11 cellular contexts compared by ENCODE assay signal in genomic region chr1:17553970-17554369, GRCh38. TPM values are rescaled to one million over a fixed set of nuclear protein-coding genes. Genes with fewer than 3 reads are reported as not detected.
DNase-seq lines count a peak whose midpoint lies in the region; ATAC-seq and TF ChIP-seq lines count a peak whose summit lies in the region.
"Had no signal": no experiment of that assay in that cellular context is flagged by ENCODE, and none has a peak within 500 bp of the region (broad histone marks: within the 10 kb centered on the region; RNA-seq: fewer than 3 reads in every experiment).

No MANE protein-coding gene starts in this region.

- DNase-seq in Calu3 = peak; percentile 78
- peak; percentile 86 for DNase-seq in NCI-H226
- DNase-seq in endothelial cell (ENCODE audit: low spot score) = no peak
- DNase-seq in osteocyte (ENCODE audit: extremely low spot score, unreplicated experiment) = no peak
- no peak for DNase-seq in activated gamma-delta T cell treated with Interleukin-2 at 50 U/mL for 16 hours
- no peak for DNase-seq in GOT3 (lab: John Stamatoyannopoulos, UW)
- no peak for DNase-seq in stimulated activated CD4-positive, alpha-beta T cell treated with anti-CD3 and anti-CD28 coated beads, Interleukin-4, amount 100 ng/mL, for 1 hour
- DNase-seq: activated CD8-positive, alpha-beta memory T cell treated with anti-CD3 and anti-CD28 coated beads, Interleukin-2, amount 10 ng/mL, durations not matched to agents 7 days and 5 days; cerebellar nuclear complex; H7 had no signal

- H3K27ac Mint-ChIP-seq in Calu3 (ENCODE audit: unreplicated experiment) = peak overlapping the region; percentile 93
- no peak overlapping the region for H3K27ac Mint-ChIP-seq in endothelial cell (ENCODE audit: unreplicated experiment)
- peak overlapping the region; percentile 88 for H3K27ac Mint-ChIP-seq in osteocyte (ENCODE audit: unreplicated experiment)
- H3K27ac Mint-ChIP-seq: activated CD8-positive, alpha-beta memory T cell treated with anti-CD3 and anti-CD28 coated beads, Interleukin-2, amount 10 ng/mL, durations not matched to agents 7 days and 5 days had no signal

- no peak for ATAC-seq in HG02678 (IDR thresholded peaks at IDR 0.05; ENCODE audit: unreplicated experiment)
- ATAC-seq: activated CD8-positive, alpha-beta memory T cell treated with anti-CD3 and anti-CD28 coated beads, Interleukin-2, amount 10 ng/mL, durations not matched to agents 7 days and 5 days had no signal

- peak overlapping the region; percentile 32 for H3K4me3 Mint-ChIP-seq in Calu3 (ENCODE audit: low read depth, unreplicated experiment)
- H3K4me3 Mint-ChIP-seq in endothelial cell (ENCODE audit: unreplicated experiment) = peak overlapping the region; percentile 37
- H3K4me3 Mint-ChIP-seq in osteocyte (ENCODE audit: unreplicated experiment) = no peak overlapping the region
- H3K4me3 Mint-ChIP-seq: activated CD8-positive, alpha-beta memory T cell treated with anti-CD3 and anti-CD28 coated beads, Interleukin-2, amount 10 ng/mL, durations not matched to agents 7 days and 5 days had no signal

- CTCF ChIA-PET in Calu3 (lab: Charles Lee) = interaction anchor here (0.5 to 1.9 kb wide), 6 partner anchors 13 to 53 kb away, joined by 3 to 11 read pairs (median 4); no protein-coding TSS in a partner anchor

- H3K36me3 Mint-ChIP-seq in Calu3 (ENCODE audit: insufficient read depth, unreplicated experiment) (peaks cover 15% of the 10 kb centered on the region), endothelial cell (ENCODE audit: low read depth, unreplicated experiment) (no peaks in the 10 kb centered on the region), osteocyte (ENCODE audit: unreplicated experiment) (no peaks in the 10 kb centered on the region)
- H3K36me3 Mint-ChIP-seq: activated CD8-positive, alpha-beta memory T cell treated with anti-CD3 and anti-CD28 coated beads, Interleukin-2, amount 10 ng/mL, durations not matched to agents 7 days and 5 days had no signal

- intact Hi-C loops in Calu3 (cut with micrococcal nuclease; ENCODE audit: unreplicated experiment) = no loop called here

- no peak for TF ChIP-seq CTCF in Calu3 (IDR thresholded peaks at IDR 0.05; ENCODE audit: unreplicated experiment)
- TF ChIP-seq CTCF in endothelial cell (IDR thresholded peaks at IDR 0.05; ENCODE audit: unreplicated experiment) = no peak
- no peak for TF ChIP-seq CTCF in osteocyte (IDR thresholded peaks at IDR 0.05)

- H3K27me3 Mint-ChIP-seq in Calu3 (ENCODE audit: unreplicated experiment) (no peaks in the 10 kb centered on the region), endothelial cell (ENCODE audit: unreplicated experiment) (peaks cover 4% of the 10 kb centered on the region), osteocyte (ENCODE audit: unreplicated experiment) (no peaks in the 10 kb centered on the region)

- no TSS peak for BruUV-seq in Calu3 (replicated peaks; lab: Mats Ljungman, UMichigan)

- no peaks in the 10 kb centered on the region for H3K9me3 Mint-ChIP-seq in Calu3 (ENCODE audit: low read depth, unreplicated experiment)
- H3K9me3 Mint-ChIP-seq in endothelial cell (ENCODE audit: unreplicated experiment) = no peaks in the 10 kb centered on the region
- H3K9me3 Mint-ChIP-seq in osteocyte (ENCODE audit: unreplicated experiment) = no peaks in the 10 kb centered on the region

- H3K4me1 Mint-ChIP-seq in Calu3 (ENCODE audit: low read depth, unreplicated experiment) (peaks cover 56% of the 10 kb centered on the region), endothelial cell (ENCODE audit: unreplicated experiment) (peaks cover 10% of the 10 kb centered on the region), osteocyte (ENCODE audit: unreplicated experiment) (peaks cover 56% of the 10 kb centered on the region)
- H3K4me1 Mint-ChIP-seq: activated CD8-positive, alpha-beta memory T cell treated with anti-CD3 and anti-CD28 coated beads, Interleukin-2, amount 10 ng/mL, durations not matched to agents 7 days and 5 days had no signal

RNA-seq across cellular contexts. Expression of gene ARHGEF10L, which starts 14.5 kb away (rescaled TPM):
- total RNA-seq in Calu3 (2022) (19.6 and 20.1 TPM in 2 replicates), endothelial cell (ENCODE audit: unreplicated experiment) (3.1 TPM), osteocyte (24.0 and 26.0 TPM in 2 replicates)
- total RNA-seq: activated CD8-positive, alpha-beta memory T cell treated with anti-CD3 and anti-CD28 coated beads, Interleukin-2, amount 10 ng/mL, durations not matched to agents 7 days and 5 days had no signal

Comparison
In these comparisons a context has a peak if more than half of its experiments do, and no peak if none do; other contexts are left out.
1. DNase-seq: peak in Calu3 (single experiment) and NCI-H226 (single experiment); none in endothelial cell (single experiment), osteocyte (single experiment), activated gamma-delta T cell treated with Interleukin-2 at 50 U/mL for 16 hours (single experiment), GOT3 (single experiment) and stimulated activated CD4-positive, alpha-beta T cell treated with anti-CD3 and anti-CD28 coated beads, Interleukin-4, amount 100 ng/mL, for 1 hour (single experiment).